ENCODE assay signal across 14 cellular contexts in the genomic region with DNA sequence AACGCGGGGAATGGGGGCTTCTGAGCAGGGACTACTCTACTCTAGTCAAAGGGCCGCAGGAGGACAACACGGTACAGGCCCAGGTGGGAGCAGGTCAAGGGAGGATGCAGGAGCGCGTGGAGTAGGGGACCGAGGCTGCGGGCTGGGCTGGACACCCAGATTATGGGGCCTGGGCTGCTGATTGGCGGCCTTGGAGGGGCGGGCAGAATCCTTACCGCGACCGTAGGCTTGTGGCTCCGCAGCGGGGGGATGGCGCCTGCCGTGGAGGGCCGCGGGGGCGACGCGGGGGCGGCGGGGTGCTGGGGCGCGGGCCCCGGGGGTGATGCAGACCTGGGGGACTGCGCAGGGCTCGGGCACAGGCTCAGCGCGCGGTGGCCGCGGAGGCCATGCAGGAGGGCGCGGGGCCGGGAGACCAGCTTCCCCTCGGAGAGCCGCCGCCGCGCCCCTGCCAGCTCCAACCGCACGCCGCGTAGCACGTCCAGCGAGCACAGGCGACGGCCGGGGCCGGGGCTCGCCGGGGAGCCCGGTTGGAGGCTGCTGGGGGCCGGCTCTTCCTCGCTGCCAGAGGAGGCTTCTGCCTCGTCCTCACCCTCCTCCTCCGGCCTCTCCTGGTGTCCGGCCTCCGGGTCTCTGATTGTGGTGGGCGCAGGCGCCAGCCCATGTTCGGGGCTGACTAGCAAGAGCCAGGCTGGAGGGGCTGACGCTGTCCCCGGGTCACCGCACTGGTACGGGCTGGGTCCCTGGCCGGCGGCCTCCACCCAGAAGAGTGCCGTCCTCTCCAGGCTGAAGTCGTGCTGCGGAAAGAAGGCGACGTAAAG. TPM values are rescaled to one million over a fixed set of nuclear protein-coding genes. Genes with fewer than 3 reads are reported as not detected.
DNase-seq lines count a peak whose midpoint lies in the region; ATAC-seq and TF ChIP-seq lines count a peak whose summit lies in the region.
"Had no signal": no experiment of that assay in that cellular context is flagged by ENCODE, and none has a peak within 500 bp of the region (broad histone marks: within the 10 kb centered on the region; RNA-seq: fewer than 3 reads in every experiment).

No MANE protein-coding gene starts in this region.

- peak; percentile 58 for TF ChIP-seq CTCF in 22Rv1 (IDR thresholded peaks at IDR 0.05)
- TF ChIP-seq CTCF in endodermal cell (conservative IDR thresholded peaks at IDR 0.05): peak; percentile 24
- TF ChIP-seq CTCF in transverse colon (IDR thresholded peaks at IDR 0.05): no peak

- no peak for TF ChIP-seq EP300 in transverse colon (IDR thresholded peaks at IDR 0.05; ENCODE audit: low read depth)

- H3K4me3 Mint-ChIP-seq in endodermal cell: peak overlapping the region; percentile 50
- H3K4me3 Mint-ChIP-seq: activated CD4-positive, alpha-beta T cell treated with anti-CD3 and anti-CD28 coated beads for 36 hours had no signal

- H3K4me1 Mint-ChIP-seq in endodermal cell: peaks cover 4% of the 10 kb centered on the region

- H3K27me3 ChIP-seq in HUES48 (ENCODE audit: control insufficient read depth, insufficient read depth, low read length): peaks cover 10% of the 10 kb centered on the region; the same call in 1 of the 2 replicates
- H3K27me3 ChIP-seq in endodermal cell (ENCODE audit: control insufficient read depth, insufficient read depth, low read length, poor library complexity, severe bottlenecking): no peaks in the 10 kb centered on the region
- H3K27me3 ChIP-seq in mesenchymal stem cell (ENCODE audit: control insufficient read depth in 1 of 2, insufficient read depth in 1 of 2, low read length in 2 of 2): no peaks in the 10 kb centered on the region
- H3K27me3 ChIP-seq in transverse colon: no peaks in the 10 kb centered on the region
- H3K27me3 ChIP-seq: breast epithelium, heart left ventricle, MG63 had no signal

- H3K9me3 ChIP-seq in HUES48 (ENCODE audit: control insufficient read depth, insufficient read depth, low read length): no peaks in the 10 kb centered on the region
- no peaks in the 10 kb centered on the region for H3K9me3 ChIP-seq in endodermal cell (ENCODE audit: control insufficient read depth, low read length)
- no peaks in the 10 kb centered on the region for H3K9me3 ChIP-seq in mesenchymal stem cell (ENCODE audit: control insufficient read depth, low read length)
- no peaks in the 10 kb centered on the region for H3K9me3 ChIP-seq in transverse colon
- H3K9me3 ChIP-seq: breast epithelium, heart left ventricle, MG63 had no signal

- H4K91ac ChIP-seq in mesenchymal stem cell (ENCODE audit: low read length): no peak overlapping the region

- H4K8ac ChIP-seq in mesenchymal stem cell (ENCODE audit: low read length): peak overlapping the region; percentile 80

- no peak for TF ChIP-seq POLR2A in transverse colon (IDR thresholded peaks at IDR 0.05)

- 68 to 71% methylated on average over 24 to 75 of the region's 75 CpGs for WGBS in endodermal cell (ENCODE audit: insufficient coverage in 1 of 2, insufficient read length in 1 of 2), 2 experiments
- 41% methylated on average over 64 of the region's 75 CpGs for WGBS in mesenchymal stem cell
- 90% methylated on average over 65 of the region's 75 CpGs; no CpG with 5 or more reads in 1 of the 2 donors for WGBS in transverse colon (ENCODE audit: low coverage in 1 of 2), 2 donors

- no peaks in the 10 kb centered on the region for H3K9me3 Mint-ChIP-seq in endodermal cell

- H2BK5ac ChIP-seq in mesenchymal stem cell (ENCODE audit: low read depth, low read length, poor library complexity, severe bottlenecking): no peak overlapping the region

- no peak overlapping the region for H3K4ac ChIP-seq in mesenchymal stem cell (ENCODE audit: low read depth in 1 of 2, low read length in 2 of 2)

- H3K27ac ChIP-seq in 22Rv1 (no peak overlapping the region), HUES48 (ENCODE audit: low read depth, low read length) (no peak overlapping the region), endodermal cell (ENCODE audit: low read depth, low read length) (no peak overlapping the region), mesenchymal stem cell (ENCODE audit: low read length, poor library complexity, severe bottlenecking) (no peak overlapping the region), transverse colon (no peak overlapping the region)
- H3K27ac ChIP-seq: heart left ventricle had no signal

- in situ Hi-C loops in transverse colon (cut with MboI; ENCODE audit: low pct_ligation_motif_present in 1 of 4, low pct_unique_long_range_greater_than_20kb in 1 of 4, low sequenced_read_pairs in 3 of 4): no loop called here

- H3K4me3 ChIP-seq in HUES48 (ENCODE audit: low read depth, low read length): peak overlapping the region; percentile 63
- H3K4me3 ChIP-seq in endodermal cell (ENCODE audit: low read length): no peak overlapping the region
- H3K4me3 ChIP-seq in mesenchymal stem cell (ENCODE audit: insufficient read depth in 1 of 2, low read depth in 1 of 2, low read length in 2 of 2): no peak overlapping the region
- no peak overlapping the region for H3K4me3 ChIP-seq in transverse colon
- H3K4me3 ChIP-seq: breast epithelium, GM12878, heart left ventricle, MG63 had no signal

- intact Hi-C loops in transverse colon (cut with DNase I; ENCODE audit: low total_unique reads): loop anchor here (1.0 kb wide), 1 partner anchor 54 kb away; no protein-coding TSS in a partner anchor

- H2AFZ ChIP-seq in mesenchymal stem cell (ENCODE audit: low read depth, low read length): no peak overlapping the region

- H3K27me3 Mint-ChIP-seq in endodermal cell (ENCODE audit: insufficient read depth): peaks cover 3% of the 10 kb centered on the region
- H3K27me3 Mint-ChIP-seq: activated CD4-positive, alpha-beta T cell treated with anti-CD3 and anti-CD28 coated beads for 36 hours had no signal

- H2BK15ac ChIP-seq in mesenchymal stem cell (ENCODE audit: low read depth, poor library complexity, severe bottlenecking): no peak overlapping the region

- H3K18ac ChIP-seq in mesenchymal stem cell (ENCODE audit: low read depth in 1 of 2, low read length in 2 of 2): peak overlapping the region in 1 of 2 experiments; percentile 13

- H3K14ac ChIP-seq in mesenchymal stem cell (ENCODE audit: low read length in 2 of 2): no peak overlapping the region

- no peak overlapping the region for H3K23ac ChIP-seq in mesenchymal stem cell (ENCODE audit: low read length in 2 of 2)

- no peak overlapping the region for H2BK12ac ChIP-seq in mesenchymal stem cell (ENCODE audit: low read length in 2 of 2)

- peak overlapping the region; percentile 84 for H3K27ac Mint-ChIP-seq in endodermal cell
- H3K27ac Mint-ChIP-seq: activated CD4-positive, alpha-beta T cell treated with anti-CD3 and anti-CD28 coated beads for 36 hours had no signal

- H2AK5ac ChIP-seq in mesenchymal stem cell (ENCODE audit: low read length, severe bottlenecking): no peak overlapping the region

- peak; percentile 87 for DNase-seq in endodermal cell
- no peak for DNase-seq in mesenchymal stem cell
- no peak for DNase-seq in transverse colon
- no peak for DNase-seq in C1 segment of cervical spinal cord (lab: John Stamatoyannopoulos, UW)
- DNase-seq: DMS79 had no signal

- peak overlapping the region; percentile 4 for H2BK120ac ChIP-seq in mesenchymal stem cell (ENCODE audit: low read depth, low read length)

- H3K4me2 ChIP-seq in mesenchymal stem cell (ENCODE audit: low read length, poor library complexity, severe bottlenecking): peak overlapping the region; percentile 42

- peaks cover 29% of the 10 kb centered on the region for H3K36me3 Mint-ChIP-seq in endodermal cell (ENCODE audit: low read depth)

- no peak for ATAC-seq in HG03342 (IDR thresholded peaks at IDR 0.05; ENCODE audit: unreplicated experiment)
- no peak for ATAC-seq in GM18502 (IDR thresholded peaks at IDR 0.05; ENCODE audit: poor library complexity, unreplicated experiment)

- H3K4me1 ChIP-seq in HUES48 (ENCODE audit: control insufficient read depth, insufficient read depth, low read length) (no peaks in the 10 kb centered on the region; the same call in 1 of the 2 replicates), endodermal cell (ENCODE audit: control insufficient read depth, insufficient read depth, low read length) (no peaks in the 10 kb centered on the region), mesenchymal stem cell (ENCODE audit: control insufficient read depth, insufficient read depth, low read depth, low read length) (peaks cover 9% of the 10 kb centered on the region), transverse colon (peaks cover 0 to 11% (median 10%) of the 10 kb centered on the region in 4 donors)
- H3K4me1 ChIP-seq: breast epithelium had no signal

- H3K79me1 ChIP-seq in mesenchymal stem cell (replicated peaks; ENCODE audit: low read length, poor library complexity, severe bottlenecking): no peaks in the 10 kb centered on the region

- H3K36me3 ChIP-seq in HUES48 (ENCODE audit: control insufficient read depth, insufficient read depth, low read length) (peaks cover 6% of the 10 kb centered on the region; the same call in 1 of the 2 replicates), endodermal cell (ENCODE audit: control insufficient read depth, insufficient read depth, low read length) (peaks cover 40% of the 10 kb centered on the region), mesenchymal stem cell (ENCODE audit: control insufficient read depth in 1 of 2, insufficient read depth in 2 of 2, low read depth in 1 of 2, low read length in 2 of 2) (peaks cover 52 to 78% of the 10 kb centered on the region in 2 experiments), transverse colon (no peaks in the 10 kb centered on the region)

- peak overlapping the region; percentile 36; the same call in 1 of the 2 replicates for H3K9ac ChIP-seq in HUES48 (ENCODE audit: low read depth, low read length)
- H3K9ac ChIP-seq in endodermal cell (ENCODE audit: extremely low read depth, low read length, poor library complexity, severe bottlenecking): no peak overlapping the region
- no peak overlapping the region for H3K9ac ChIP-seq in mesenchymal stem cell (ENCODE audit: low read length)

RNA-seq across cellular contexts. Expression of gene UBAP1L, which starts 12.9 kb away (rescaled TPM):
- total RNA-seq in endodermal cell: 1 to 10 TPM; 3.4 to 4.2 TPM
- 2.7 TPM for polyA plus RNA-seq in endodermal cell (2013, experiment 1 of 2)
- 3.1 TPM for polyA plus RNA-seq in endodermal cell (2013, experiment 2 of 2)
- 0.64 TPM for polyA plus RNA-seq in mesenchymal stem cell (2013, experiment 1 of 2)
- 0.53 TPM for polyA plus RNA-seq in mesenchymal stem cell (2013, experiment 2 of 2)
- 1 to 10 TPM; 2.0 to 8.2 (median 4.4) TPM for total RNA-seq in transverse colon

RNA-seq across cellular contexts. Expression of gene KBTBD13, which starts 25.6 kb away (rescaled TPM):
- total RNA-seq in endodermal cell (not detected), transverse colon (not detected)
- not detected for polyA plus RNA-seq in endodermal cell (2013, experiment 1 of 2)
- not detected for polyA plus RNA-seq in endodermal cell (2013, experiment 2 of 2)
- polyA plus RNA-seq in mesenchymal stem cell (2013, experiment 1 of 2): 0.01 TPM
- 0.01 TPM for polyA plus RNA-seq in mesenchymal stem cell (2013, experiment 2 of 2)
- total RNA-seq: activated CD4-positive, alpha-beta T cell treated with anti-CD3 and anti-CD28 coated beads for 36 hours had no signal
- polyA plus RNA-seq: GM12878 had no signal

RNA-seq across cellular contexts. Expression of gene PDCD7, which starts 31.5 kb away (rescaled TPM):
- total RNA-seq in endodermal cell (10 to 100 TPM; 25.4 to 33.1 TPM), transverse colon (10 to 100 TPM; 12.4 to 22.1 (median 16.3) TPM)
- 25.7 TPM for polyA plus RNA-seq in endodermal cell (2013, experiment 1 of 2)
- 20.7 TPM for polyA plus RNA-seq in endodermal cell (2013, experiment 2 of 2)
- 20.3 TPM for polyA plus RNA-seq in mesenchymal stem cell (2013, experiment 1 of 2)
- 19.4 TPM for polyA plus RNA-seq in mesenchymal stem cell (2013, experiment 2 of 2)

RNA-seq across cellular contexts. Expression of gene RASL12, which starts 34.3 kb away (rescaled TPM):
- total RNA-seq in endodermal cell (10 to 100 TPM; 27.2 TPM), transverse colon (10 to 100 TPM; 13.9 to 46.8 (median 16.4) TPM)
- 11.5 TPM for polyA plus RNA-seq in endodermal cell (2013, experiment 1 of 2)
- polyA plus RNA-seq in endodermal cell (2013, experiment 2 of 2): 11.1 TPM
- 3.3 TPM for polyA plus RNA-seq in mesenchymal stem cell (2013, experiment 1 of 2)
- polyA plus RNA-seq in mesenchymal stem cell (2013, experiment 2 of 2): 2.9 TPM
- total RNA-seq: activated CD4-positive, alpha-beta T cell treated with anti-CD3 and anti-CD28 coated beads for 36 hours had no signal
- polyA plus RNA-seq: GM12878 had no signal

RNA-seq across cellular contexts. Expression of gene SLC51B, which starts 56.9 kb away (rescaled TPM):
- total RNA-seq in endodermal cell: not detected
- not detected for polyA plus RNA-seq in endodermal cell (2013, experiment 1 of 2)
- polyA plus RNA-seq in endodermal cell (2013, experiment 2 of 2): not detected
- polyA plus RNA-seq in mesenchymal stem cell (2013, experiment 1 of 2): 0.91 TPM
- 1.2 TPM for polyA plus RNA-seq in mesenchymal stem cell (2013, experiment 2 of 2)
- total RNA-seq in transverse colon: 100 to 1,000 TPM in 2 of 4 donors, 10 to 100 TPM in 1, 1 to 10 TPM in 1; 3.4 to 150 (median 121) TPM
- total RNA-seq: activated CD4-positive, alpha-beta T cell treated with anti-CD3 and anti-CD28 coated beads for 36 hours; breast epithelium; heart left ventricle had no signal

Comparison
In these comparisons a context has a peak if more than half of its experiments do, and no peak if none do; other contexts are left out.
1. CTCF ChIP-seq: peak in 22Rv1 (single experiment) and endodermal cell (single experiment); none in transverse colon (0 of 5).